Comparison of ENCODE assay signal across 21 cellular contexts in genomic region chr2:85703329-85703728, GRCh38. TPM values are rescaled to one million over a fixed set of nuclear protein-coding genes. Genes with fewer than 3 reads are reported as not detected.
A peak's percentile ranks its signal among the peaks of the same experiment; 100 is the strongest.
DNase-seq lines count a peak whose midpoint lies in the region; ATAC-seq and TF ChIP-seq lines count a peak whose summit lies in the region.
"Had no signal": no experiment of that assay in that cellular context is flagged by ENCODE, and none has a peak within 500 bp of the region (broad histone marks: within the 10 kb centered on the region; RNA-seq: fewer than 3 reads in every experiment).

No MANE protein-coding gene starts in this region.

- H3K9me3 Mint-ChIP-seq in Calu3 (ENCODE audit: low read depth, unreplicated experiment): peaks cover 3% of the 10 kb centered on the region
- no peaks in the 10 kb centered on the region for H3K9me3 Mint-ChIP-seq in activated T-helper 17 cell treated with anti-CD3 and anti-CD28 coated beads, Interleukin-2, amount 50 U/mL, for 72 hours

- peaks cover 51% of the 10 kb centered on the region for H3K4me1 Mint-ChIP-seq in Calu3 (ENCODE audit: low read depth, unreplicated experiment)
- peaks cover 34% of the 10 kb centered on the region for H3K4me1 Mint-ChIP-seq in activated T-helper 17 cell treated with anti-CD3 and anti-CD28 coated beads, Interleukin-2, amount 50 U/mL, for 72 hours

- H3K4me1 ChIP-seq in A673 (ENCODE audit: insufficient read depth, low read length, poor library complexity, severe bottlenecking): peaks cover 30% of the 10 kb centered on the region
- peaks cover 5% of the 10 kb centered on the region for H3K4me1 ChIP-seq in mesenchymal stem cell (ENCODE audit: control insufficient read depth, insufficient read depth, low read depth, low read length)

- H3K23ac ChIP-seq in mesenchymal stem cell (ENCODE audit: low read length in 2 of 2): no peak overlapping the region

- POLR2A ChIA-PET in A673 (lab: Charles Lee; ENCODE audit: low non-redundant PET): interaction anchor here (0.7 kb wide), 1 partner anchor 165 kb away, joined by 3 read pairs; no protein-coding TSS in a partner anchor
- POLR2A ChIA-PET in HEK293T (lab: Yijun Ruan, JAX): no interaction called here

- no peak overlapping the region for H2BK15ac ChIP-seq in mesenchymal stem cell (ENCODE audit: low read depth, poor library complexity, severe bottlenecking)

- H3K27me3 ChIP-seq in A673 (replicated peaks; ENCODE audit: insufficient read depth, low read depth, low read length, poor library complexity): no peaks in the 10 kb centered on the region
- no peaks in the 10 kb centered on the region for H3K27me3 ChIP-seq in mesenchymal stem cell (ENCODE audit: control insufficient read depth in 1 of 2, insufficient read depth in 1 of 2, low read length in 2 of 2)

- H3K9ac ChIP-seq in mesenchymal stem cell (ENCODE audit: low read length): peak overlapping the region; percentile 8

- H3K36me3 ChIP-seq in A673 (ENCODE audit: insufficient read depth, low read length, poor library complexity, severe bottlenecking): no peaks in the 10 kb centered on the region
- no peaks in the 10 kb centered on the region for H3K36me3 ChIP-seq in mesenchymal stem cell (ENCODE audit: control insufficient read depth in 1 of 2, insufficient read depth in 2 of 2, low read depth in 1 of 2, low read length in 2 of 2)
- H3K36me3 ChIP-seq: cardiac muscle cell had no signal

- intact Hi-C loops in A673 (cut with micrococcal nuclease; ENCODE audit: unreplicated experiment) (no loop called here), Calu3 (cut with micrococcal nuclease; ENCODE audit: unreplicated experiment) (no loop called here)

- no peak overlapping the region for H4K8ac ChIP-seq in mesenchymal stem cell (ENCODE audit: low read length)

- H3K14ac ChIP-seq in mesenchymal stem cell (ENCODE audit: low read length in 2 of 2): no peak overlapping the region

- no peak overlapping the region for H3K4me2 ChIP-seq in mesenchymal stem cell (ENCODE audit: low read length, poor library complexity, severe bottlenecking)

- TF ChIP-seq CTCF in A673 (conservative IDR thresholded peaks at IDR 0.05; ENCODE audit: low read depth, low read length) (no peak), Calu3 (IDR thresholded peaks at IDR 0.05; ENCODE audit: unreplicated experiment) (no peak)

- H3K27me3 Mint-ChIP-seq in Calu3 (ENCODE audit: unreplicated experiment): peaks cover 10% of the 10 kb centered on the region
- no peaks in the 10 kb centered on the region for H3K27me3 Mint-ChIP-seq in activated T-helper 17 cell treated with anti-CD3 and anti-CD28 coated beads, Interleukin-2, amount 50 U/mL, for 72 hours

- H2AFZ ChIP-seq in mesenchymal stem cell (ENCODE audit: low read depth, low read length): no peak overlapping the region

- ATAC-seq in activated T-helper 17 cell treated with anti-CD3 and anti-CD28 coated beads, Interleukin-2, amount 50 U/mL, for 72 hours (replicated peaks): no peak
- ATAC-seq: GM12878, HepG2, PC-3, sciatic nerve had no signal

- H2BK12ac ChIP-seq in mesenchymal stem cell (ENCODE audit: low read length in 2 of 2): no peak overlapping the region

- H3K18ac ChIP-seq in mesenchymal stem cell (ENCODE audit: low read depth in 1 of 2, low read length in 2 of 2): no peak overlapping the region

- peak; percentile 32 for DNase-seq in A673 (ENCODE audit: low spot score)
- no peak for DNase-seq in Calu3
- DNase-seq in mesenchymal stem cell: no peak
- DNase-seq in COR-L47 (lab: John Stamatoyannopoulos, UW): no peak
- DNase-seq in medulla oblongata (ENCODE audit: extremely low spot score): no peak
- DNase-seq in HEK293T (ENCODE audit: extremely low spot score): no peak
- DNase-seq: activated CD4-positive, alpha-beta T cell treated with anti-CD3 and anti-CD28 coated beads for 48 hours; anterior cingulate cortex; DMS79 treated with DMSO at 0.1 percent for 48 hours; head of caudate nucleus; NCI-H1105 treated with DMSO at 0.1 percent for 48 hours; NCI-H2081; PC-3; SHP77 treated with DMSO at 0.1 percent for 48 hours had no signal

- H2BK120ac ChIP-seq in mesenchymal stem cell (ENCODE audit: low read depth, low read length): no peak overlapping the region

- CTCF ChIA-PET in A673 (lab: Charles Lee) (interaction anchor here (0.6 kb wide), 1 partner anchor 17 kb away, joined by 3 read pairs; no protein-coding TSS in a partner anchor), Calu3 (lab: Charles Lee) (no interaction called here), HEK293T (lab: Yijun Ruan, JAX) (no interaction called here)

- H3K4me3 Mint-ChIP-seq in Calu3 (ENCODE audit: low read depth, unreplicated experiment): no peak overlapping the region
- no peak overlapping the region for H3K4me3 Mint-ChIP-seq in activated T-helper 17 cell treated with anti-CD3 and anti-CD28 coated beads, Interleukin-2, amount 50 U/mL, for 72 hours

- H3K9me3 ChIP-seq in A673 (ENCODE audit: low read depth, low read length, poor library complexity, severe bottlenecking): no peaks in the 10 kb centered on the region
- H3K9me3 ChIP-seq in mesenchymal stem cell (ENCODE audit: control insufficient read depth, low read length): no peaks in the 10 kb centered on the region

- no peak overlapping the region for H3K4me3 ChIP-seq in A673 (ENCODE audit: low read depth, low read length, poor library complexity, severe bottlenecking)
- H3K4me3 ChIP-seq in mesenchymal stem cell (ENCODE audit: insufficient read depth in 1 of 2, low read depth in 1 of 2, low read length in 2 of 2): no peak overlapping the region
- H3K4me3 ChIP-seq: cardiac muscle cell, GM12878 had no signal

- peak overlapping the region; percentile 72 for H3K27ac Mint-ChIP-seq in Calu3 (ENCODE audit: unreplicated experiment)
- H3K27ac Mint-ChIP-seq in activated T-helper 17 cell treated with anti-CD3 and anti-CD28 coated beads, Interleukin-2, amount 50 U/mL, for 72 hours: peak overlapping the region; percentile 60

- BruUV-seq in A673 (replicated peaks; lab: Mats Ljungman, UMichigan): no TSS peak
- BruUV-seq in Calu3 (replicated peaks; lab: Mats Ljungman, UMichigan): no TSS peak

- H2AK5ac ChIP-seq in mesenchymal stem cell (ENCODE audit: low read length, severe bottlenecking): no peak overlapping the region

- peaks cover 15% of the 10 kb centered on the region for H3K36me3 Mint-ChIP-seq in Calu3 (ENCODE audit: insufficient read depth, unreplicated experiment)
- no peaks in the 10 kb centered on the region for H3K36me3 Mint-ChIP-seq in activated T-helper 17 cell treated with anti-CD3 and anti-CD28 coated beads, Interleukin-2, amount 50 U/mL, for 72 hours (ENCODE audit: low read depth)

- no peak overlapping the region for H3K4ac ChIP-seq in mesenchymal stem cell (ENCODE audit: low read depth in 1 of 2, low read length in 2 of 2)

- H3K27ac ChIP-seq in A673 (ENCODE audit: low read depth, low read length, poor library complexity, severe bottlenecking): peak overlapping the region; percentile 52
- H3K27ac ChIP-seq in mesenchymal stem cell (ENCODE audit: low read length, poor library complexity, severe bottlenecking): no peak overlapping the region
- H3K27ac ChIP-seq: cardiac muscle cell had no signal

- H3K79me1 ChIP-seq in mesenchymal stem cell (replicated peaks; ENCODE audit: low read length, poor library complexity, severe bottlenecking): no peaks in the 10 kb centered on the region

- H4K91ac ChIP-seq in mesenchymal stem cell (ENCODE audit: low read length): no peak overlapping the region

- H2BK5ac ChIP-seq in mesenchymal stem cell (ENCODE audit: low read depth, low read length, poor library complexity, severe bottlenecking): no peak overlapping the region

TF ChIP-seq in HEK293T, 16 proteins besides CTCF, POLR2A, EP300 and RAD21:
- TF ChIP-seq FOXA1 (IDR thresholded peaks at IDR 0.05) (no peak), ZNF384 (IDR thresholded peaks at IDR 0.05) (no peak), FOXM1 (IDR thresholded peaks at IDR 0.05; ENCODE audit: borderline replicate concordance) (no peak), ARNT (IDR thresholded peaks at IDR 0.05) (no peak)

RNA-seq across cellular contexts. Expression of gene GNLY, which starts 9.2 kb away (rescaled TPM):
- total RNA-seq in A673 (2021): not detected in 2 replicates
- total RNA-seq in Calu3 (2022): not detected in 2 replicates
- total RNA-seq in activated T-helper 17 cell treated with anti-CD3 and anti-CD28 coated beads, Interleukin-2, amount 50 U/mL, for 72 hours: 10 to 100 TPM; 10.6 to 32.4 TPM
- polyA plus RNA-seq in mesenchymal stem cell (2013, experiment 1 of 2): not detected
- polyA plus RNA-seq in mesenchymal stem cell (2013, experiment 2 of 2): not detected
- total RNA-seq: cardiac muscle cell, HepG2, PC-3 had no signal
- polyA plus RNA-seq: cardiac muscle cell, HepG2, neural cell had no signal

RNA-seq across cellular contexts. Expression of gene SFTPB, which starts 35.3 kb away (rescaled TPM):
- not detected in 2 replicates for total RNA-seq in A673 (2021)
- total RNA-seq in Calu3 (2022): not detected in 2 replicates
- total RNA-seq in activated T-helper 17 cell treated with anti-CD3 and anti-CD28 coated beads, Interleukin-2, amount 50 U/mL, for 72 hours: not detected
- polyA plus RNA-seq in mesenchymal stem cell (2013, experiment 1 of 2): not detected
- polyA plus RNA-seq in mesenchymal stem cell (2013, experiment 2 of 2): not detected
- total RNA-seq: cardiac muscle cell; HepG2; PC-3; T-helper 1 cell treated with Interleukin-12 subunit alpha and Interleukin-12 subunit beta and Interleukin-4 antibody, amounts not matched to agents 30 ng/mL and 1 ng/mL, for 36 hours had no signal
- polyA plus RNA-seq: cardiac muscle cell, HepG2, neural cell had no signal

RNA-seq across cellular contexts. Expression of gene ATOH8, which starts 50.5 kb away (rescaled TPM):
- total RNA-seq in A673 (2021) (4.3 and 4.6 TPM in 2 replicates), Calu3 (2022) (0.19 and 0.47 TPM in 2 replicates)
- not detected for total RNA-seq in activated T-helper 17 cell treated with anti-CD3 and anti-CD28 coated beads, Interleukin-2, amount 50 U/mL, for 72 hours
- 5.8 TPM for polyA plus RNA-seq in mesenchymal stem cell (2013, experiment 1 of 2)
- 6.0 TPM for polyA plus RNA-seq in mesenchymal stem cell (2013, experiment 2 of 2)
- total RNA-seq: GM12878 had no signal
